Comparison of ENCODE assay signal across 19 cellular contexts in the genomic region with DNA sequence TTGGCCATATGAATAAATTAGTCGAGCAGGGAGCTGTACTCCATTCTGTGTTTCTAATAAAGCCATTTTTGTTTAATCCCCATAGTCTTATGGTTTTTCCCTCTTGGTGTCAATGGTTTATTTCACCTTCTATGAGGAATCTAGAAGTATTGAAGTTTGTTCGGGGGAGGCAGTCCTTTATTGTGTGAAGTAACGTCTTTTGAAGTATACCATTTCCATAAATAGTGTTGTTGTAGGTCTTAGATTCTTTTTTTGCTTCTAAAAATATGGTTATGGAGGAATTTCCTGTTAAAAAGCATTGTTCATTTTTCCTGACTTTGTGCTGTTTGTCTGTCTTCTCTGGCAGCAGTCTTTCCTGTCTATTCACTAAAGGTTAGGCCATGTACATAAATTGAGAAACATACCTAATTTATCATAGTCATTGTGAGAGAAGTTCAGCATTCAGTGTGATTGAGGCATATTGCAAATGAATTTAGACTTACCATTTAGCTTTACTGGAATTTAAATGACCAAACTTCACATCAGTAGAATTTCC.
"Had no signal": no experiment of that assay in that cellular context is flagged by ENCODE, and none has a peak within 500 bp of the region (broad histone marks: within the 10 kb centered on the region; RNA-seq: fewer than 3 reads in every experiment).

No MANE protein-coding gene starts in this region.

- H3K4me3 ChIP-seq: coronary artery, left lung, ovary, sigmoid colon, testis, upper lobe of left lung had no signal

- H3K27me3 Mint-ChIP-seq: activated B cell treated with CpG ODN at 0.5 μM for 24 hours; activated CD8-positive, alpha-beta T cell treated with anti-CD3 and anti-CD28 coated beads for 36 hours; stimulated activated naive CD8-positive, alpha-beta T cell treated with anti-CD3 and anti-CD28 coated beads, Interleukin-15, amount 100 ng/mL, for 72 hours had no signal

- H3K4me1 Mint-ChIP-seq: activated B cell treated with CpG ODN at 0.5 μM for 24 hours; stimulated activated naive CD8-positive, alpha-beta T cell treated with anti-CD3 and anti-CD28 coated beads, Interleukin-15, amount 100 ng/mL, for 72 hours had no signal

- H3K27ac ChIP-seq: coronary artery, left lung, ovary, sigmoid colon, testis, upper lobe of left lung had no signal

- ATAC-seq: activated CD8-positive, alpha-beta T cell treated with anti-CD3 and anti-CD28 coated beads for 36 hours; activated T-cell treated with anti-CD3 and anti-CD28 coated beads, Interleukin-2, amount 50 U/mL, for 4 hours; left lung; stimulated activated naive CD8-positive, alpha-beta T cell treated with anti-CD3 and anti-CD28 coated beads, Interleukin-15, amount 100 ng/mL, for 72 hours had no signal

- H3K4me1 ChIP-seq: left lung, sigmoid colon, upper lobe of left lung had no signal

- H3K27me3 ChIP-seq: left lung, ovary, sigmoid colon, testis, upper lobe of left lung had no signal

- H3K27ac Mint-ChIP-seq: activated B cell treated with CpG ODN at 0.5 μM for 24 hours; activated CD8-positive, alpha-beta T cell treated with anti-CD3 and anti-CD28 coated beads for 36 hours had no signal

- FAIRE-seq: kidney had no signal

- H3K36me3 ChIP-seq: ovary had no signal

- H3K9me3 Mint-ChIP-seq: activated B cell treated with CpG ODN at 0.5 μM for 24 hours; activated CD8-positive, alpha-beta T cell treated with anti-CD3 and anti-CD28 coated beads for 36 hours; activated T-cell treated with anti-CD3 and anti-CD28 coated beads, Interleukin-2, amount 50 U/mL, for 4 hours; neural crest cell; stimulated activated naive CD8-positive, alpha-beta T cell treated with anti-CD3 and anti-CD28 coated beads, Interleukin-15, amount 100 ng/mL, for 72 hours had no signal

- H3K9me3 ChIP-seq: left lung, ovary, sigmoid colon, testis, upper lobe of left lung had no signal

- DNase-seq: activated B cell treated with CpG ODN at 0.5 μM for 24 hours; activated CD4-positive, alpha-beta T cell treated with anti-CD3 and anti-CD28 coated beads for 48 hours; activated CD8-positive, alpha-beta T cell treated with anti-CD3 and anti-CD28 coated beads for 36 hours; activated effector memory CD4-positive, alpha-beta T cell treated with Interleukin-2 at 50 U/mL for 16 hours; activated naive CD4-positive, alpha-beta T cell treated with anti-CD3 and anti-CD28 coated beads, Interleukin-2, amount 50 U/mL, for 16 hours; activated T-cell treated with anti-CD3 and anti-CD28 coated beads, Interleukin-2, amount 50 U/mL, for 4 hours; central memory CD4-positive, alpha-beta T cell; effector CD8-positive, alpha-beta T cell; hypothalamus; kidney; left lung; sigmoid colon; stimulated activated CD4-positive, alpha-beta T cell treated with anti-CD3 and anti-CD28 coated beads, Interleukin-1b, Interleukin-23, amount 100 ng/mL, for 48 hours; stimulated activated naive CD8-positive, alpha-beta T cell treated with anti-CD3 and anti-CD28 coated beads, Interleukin-15, amount 100 ng/mL, for 72 hours; testis; upper lobe of left lung had no signal

- H3K4me3 Mint-ChIP-seq: activated B cell treated with CpG ODN at 0.5 μM for 24 hours; activated CD8-positive, alpha-beta T cell treated with anti-CD3 and anti-CD28 coated beads for 36 hours; activated T-cell treated with anti-CD3 and anti-CD28 coated beads, Interleukin-2, amount 50 U/mL, for 4 hours; neural crest cell; stimulated activated naive CD8-positive, alpha-beta T cell treated with anti-CD3 and anti-CD28 coated beads, Interleukin-15, amount 100 ng/mL, for 72 hours had no signal
